12 cellular contexts compared by ENCODE assay signal in the genomic region with DNA sequence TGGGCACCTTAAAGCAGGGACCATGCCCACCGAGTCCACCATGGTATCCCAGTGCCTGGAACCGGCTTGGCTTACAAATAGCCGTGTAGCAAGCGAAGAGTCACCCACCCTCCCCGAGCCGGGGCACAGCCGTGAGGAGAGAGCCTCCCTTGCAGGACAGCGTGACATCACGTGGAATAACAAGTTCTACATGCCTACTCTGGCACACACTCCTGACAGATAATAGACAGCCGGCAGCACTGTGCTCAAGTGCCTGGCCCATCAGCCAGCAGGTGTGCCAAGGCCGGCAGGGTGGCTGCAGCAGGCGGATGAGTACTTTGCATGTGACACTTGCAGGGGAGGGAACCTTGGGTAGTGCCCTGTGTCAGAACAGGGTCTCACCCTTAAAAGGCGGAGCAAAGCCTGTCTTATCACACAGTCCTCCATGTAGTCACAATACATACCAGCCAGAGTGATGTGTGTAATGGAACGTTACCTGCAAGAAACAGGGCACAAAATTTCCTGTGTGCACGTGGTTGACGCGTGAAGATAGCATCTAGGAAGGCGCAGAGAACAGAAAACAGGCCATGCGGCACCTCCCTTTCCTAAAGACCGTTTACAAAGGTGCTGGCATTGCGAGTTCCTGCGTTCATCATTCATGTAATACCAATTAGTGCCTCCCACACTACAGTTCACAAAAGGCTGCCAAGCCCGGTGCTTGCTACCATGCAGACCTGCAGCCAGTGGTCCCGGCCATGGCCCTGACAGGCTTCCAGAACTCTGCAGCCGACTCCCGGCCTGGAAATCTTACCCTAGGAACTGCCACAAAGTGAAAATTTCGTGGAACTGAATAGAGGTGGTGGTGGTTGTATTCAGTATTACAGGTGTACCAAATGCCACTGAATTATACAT. TPM values are rescaled to one million over a fixed set of nuclear protein-coding genes. Genes with fewer than 3 reads are reported as not detected.
DNase-seq lines count a peak whose midpoint lies in the region; ATAC-seq and TF ChIP-seq lines count a peak whose summit lies in the region.
"Had no signal": no experiment of that assay in that cellular context is flagged by ENCODE, and none has a peak within 500 bp of the region (broad histone marks: within the 10 kb centered on the region; RNA-seq: fewer than 3 reads in every experiment).

No MANE protein-coding gene starts in this region.

- H3K4me3 Mint-ChIP-seq in HFFc6 = no peak overlapping the region
- no peak overlapping the region for H3K4me3 Mint-ChIP-seq in activated T-cell treated with anti-CD3 and anti-CD28 coated beads, Interleukin-2, amount 50 U/mL, for 4 hours

- peak overlapping the region; percentile 22 for H3K9ac ChIP-seq in skeletal muscle satellite cell (ENCODE audit: low read depth, low read length)

- H3K9me3 ChIP-seq in skeletal muscle satellite cell (replicated peaks; ENCODE audit: low read length) = no peaks in the 10 kb centered on the region

- H3K27me3 ChIP-seq in foreskin keratinocyte (peaks cover 12% of the 10 kb centered on the region), skeletal muscle satellite cell (ENCODE audit: control insufficient read depth, insufficient read depth, low read length) (no peaks in the 10 kb centered on the region)

- no peak overlapping the region for H3K27ac Mint-ChIP-seq in HFFc6

- no peak overlapping the region for H3K4me3 ChIP-seq in skeletal muscle satellite cell (ENCODE audit: low read length)
- H3K4me3 ChIP-seq: lung had no signal

- no peaks in the 10 kb centered on the region; the same call in 1 of the 2 replicates for H3K36me3 Mint-ChIP-seq in HFFc6 (ENCODE audit: low read depth)
- peaks cover 6% of the 10 kb centered on the region for H3K36me3 Mint-ChIP-seq in activated T-cell treated with anti-CD3 and anti-CD28 coated beads, Interleukin-2, amount 50 U/mL, for 4 hours (ENCODE audit: insufficient read depth)

- H3K27ac ChIP-seq in foreskin keratinocyte = no peak overlapping the region

- H3K4me1 ChIP-seq in foreskin keratinocyte (no peaks in the 10 kb centered on the region), skeletal muscle satellite cell (ENCODE audit: control insufficient read depth, insufficient read depth, low read length) (peaks cover 46% of the 10 kb centered on the region)

- H3K4me2 ChIP-seq in skeletal muscle satellite cell (ENCODE audit: low read length) = peak overlapping the region; percentile 37

- TF ChIP-seq CTCF in HFFc6 (IDR thresholded peaks at IDR 0.05) = peak; percentile 23; the same call in 1 of the 2 replicates
- TF ChIP-seq CTCF in foreskin keratinocyte (conservative IDR thresholded peaks at IDR 0.05) = no peak

- ATAC-seq in foreskin keratinocyte (peak; percentile 30), GM21737 (IDR thresholded peaks at IDR 0.05; ENCODE audit: unreplicated experiment) (no peak)
- no peak for ATAC-seq in activated T-cell treated with anti-CD3 and anti-CD28 coated beads, Interleukin-2, amount 50 U/mL, for 4 hours

- H3K9me3 Mint-ChIP-seq in HFFc6 = no peaks in the 10 kb centered on the region
- H3K9me3 Mint-ChIP-seq in activated T-cell treated with anti-CD3 and anti-CD28 coated beads, Interleukin-2, amount 50 U/mL, for 4 hours = no peaks in the 10 kb centered on the region

- peaks cover 42% of the 10 kb centered on the region for H3K4me1 Mint-ChIP-seq in HFFc6 (ENCODE audit: low read depth)
- peaks cover 37% of the 10 kb centered on the region for H3K4me1 Mint-ChIP-seq in activated T-cell treated with anti-CD3 and anti-CD28 coated beads, Interleukin-2, amount 50 U/mL, for 4 hours (ENCODE audit: low read depth)

- DNase-seq in HFFc6 (no peak), NCI-H524 treated with DMSO at 0.1 percent for 48 hours (lab: John Stamatoyannopoulos, UW) (peak; percentile 71), foreskin keratinocyte (no peak), putamen (ENCODE audit: low spot score) (no peak), NCI-H146 (lab: John Stamatoyannopoulos, UW) (no peak)
- no peak for DNase-seq in activated T-cell treated with anti-CD3 and anti-CD28 coated beads, Interleukin-2, amount 50 U/mL, for 4 hours
- DNase-seq: activated CD8-positive, alpha-beta memory T cell treated with anti-CD3 and anti-CD28 coated beads for 24 hours; DMS 273 treated with DMSO at 0.1 percent for 48 hours; NCI-H2081 treated with DMSO at 0.1 percent for 48 hours had no signal

- no peaks in the 10 kb centered on the region; the same call in 1 of the 2 replicates for H3K27me3 Mint-ChIP-seq in HFFc6 (ENCODE audit: insufficient read depth)
- H3K27me3 Mint-ChIP-seq in activated T-cell treated with anti-CD3 and anti-CD28 coated beads, Interleukin-2, amount 50 U/mL, for 4 hours (ENCODE audit: low read depth) = no peaks in the 10 kb centered on the region

- peaks cover 32% of the 10 kb centered on the region for H3K36me3 ChIP-seq in skeletal muscle satellite cell (ENCODE audit: insufficient read depth, low read length)

RNA-seq across cellular contexts. Expression of gene TOM1, which starts 16.4 kb away (rescaled TPM):
- 10 to 100 TPM; 34.2 to 47.2 (median 44.6) TPM for total RNA-seq in HFFc6 (2021; fragmentation: NEBNext Ultra II Directional; extraction: Animal tissue kit (Norgen Biotek cat#: 25700))
- 9.0 and 10.0 TPM in 2 replicates for total RNA-seq in foreskin keratinocyte
- 8.9 and 10.4 TPM in 2 replicates for polyA plus RNA-seq in foreskin keratinocyte
- 33.0 and 38.0 TPM in 2 replicates for total RNA-seq in skeletal muscle satellite cell (2012; rRNA removed)
- 10 to 100 TPM; 20.5 to 24.7 (median 23.0) TPM for total RNA-seq in activated T-cell treated with anti-CD3 and anti-CD28 coated beads, Interleukin-2, amount 50 U/mL, for 4 hours

RNA-seq across cellular contexts. Expression of gene HMGXB4, which starts 58.8 kb away (rescaled TPM):
- 10 to 100 TPM; 20.2 to 26.0 (median 24.4) TPM for total RNA-seq in HFFc6 (2021; fragmentation: NEBNext Ultra II Directional; extraction: Animal tissue kit (Norgen Biotek cat#: 25700))
- 19.8 and 20.5 TPM in 2 replicates for total RNA-seq in foreskin keratinocyte
- 5.4 and 7.1 TPM in 2 replicates for polyA plus RNA-seq in foreskin keratinocyte
- total RNA-seq in skeletal muscle satellite cell (2012; rRNA removed) = 11.6 and 16.2 TPM in 2 replicates
- 10 to 100 TPM; 29.7 to 31.4 (median 30.6) TPM for total RNA-seq in activated T-cell treated with anti-CD3 and anti-CD28 coated beads, Interleukin-2, amount 50 U/mL, for 4 hours
